Comparison of ENCODE assay signal across 27 cellular contexts in the genomic region with DNA sequence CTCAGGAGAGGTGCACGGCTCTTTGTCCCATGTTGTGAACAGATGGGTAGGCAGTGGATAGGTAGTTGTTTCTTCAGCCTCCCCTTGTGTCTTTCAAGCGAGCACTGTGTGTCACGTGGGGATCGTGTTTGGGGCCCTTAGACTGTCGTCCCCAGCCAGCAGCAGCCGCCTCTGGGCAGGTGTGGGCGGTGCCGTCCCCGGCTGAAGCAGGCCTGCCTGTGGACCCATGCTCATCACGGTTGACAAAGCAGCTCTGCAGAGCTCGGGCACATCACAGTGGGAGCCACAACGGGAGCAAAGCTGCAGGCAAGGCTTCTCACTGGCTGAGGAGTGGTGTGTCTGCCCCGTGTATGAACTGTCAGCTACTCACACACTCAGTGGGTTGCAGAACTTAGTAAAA. TPM values are rescaled to one million over a fixed set of nuclear protein-coding genes. Genes with fewer than 3 reads are reported as not detected.
"Had no signal": no experiment of that assay in that cellular context is flagged by ENCODE, and none has a peak within 500 bp of the region (broad histone marks: within the 10 kb centered on the region; RNA-seq: fewer than 3 reads in every experiment).

No MANE protein-coding gene starts in this region.

- H3K9me3 Mint-ChIP-seq: activated naive CD8-positive, alpha-beta T cell treated with anti-CD3 and anti-CD28 coated beads, Interleukin-2, amount 10 ng/mL, durations not matched to agents 7 days and 5 days; activated T-cell treated with anti-CD3 and anti-CD28 coated beads, Interleukin-2, amount 50 U/mL, for 24 hours; naive B cell; T-helper 2 cell treated with Interferon-gamma antibody and Interleukin-4, amounts not matched to agents 5 μg/mL and 100 μg/mL, for 36 hours had no signal

- H3K9me3 ChIP-seq: lower lobe of right lung, neutrophil, ovary, prostate gland, right atrium auricular region, tibial artery had no signal

- H3K27me3 ChIP-seq: foreskin keratinocyte, neutrophil, ovary, right atrium auricular region, tibial artery had no signal

- H3K4me1 ChIP-seq: prostate gland had no signal

- FAIRE-seq: kidney, urothelium cell line had no signal

- H3K27ac Mint-ChIP-seq: activated T-cell treated with anti-CD3 and anti-CD28 coated beads, Interleukin-2, amount 50 U/mL, for 24 hours; naive B cell; T-helper 2 cell treated with Interferon-gamma antibody and Interleukin-4, amounts not matched to agents 5 μg/mL and 100 μg/mL, for 36 hours had no signal

- H3K36me3 ChIP-seq: ovary had no signal

- H3K4me3 ChIP-seq: lower lobe of right lung, ovary, prostate gland, right atrium auricular region, tibial artery had no signal

- H3K4me3 Mint-ChIP-seq: activated naive CD8-positive, alpha-beta T cell treated with anti-CD3 and anti-CD28 coated beads, Interleukin-2, amount 10 ng/mL, durations not matched to agents 7 days and 5 days; activated T-cell treated with anti-CD3 and anti-CD28 coated beads, Interleukin-2, amount 50 U/mL, for 24 hours; T-helper 2 cell treated with Interferon-gamma antibody and Interleukin-4, amounts not matched to agents 5 μg/mL and 100 μg/mL, for 36 hours had no signal

- H3K27ac ChIP-seq: foreskin keratinocyte, lower lobe of right lung, neutrophil, ovary, prostate gland, right atrium auricular region, tibial artery, VCaP had no signal

- H3K27me3 Mint-ChIP-seq: activated naive CD8-positive, alpha-beta T cell treated with anti-CD3 and anti-CD28 coated beads, Interleukin-2, amount 10 ng/mL, durations not matched to agents 7 days and 5 days; activated T-cell treated with anti-CD3 and anti-CD28 coated beads, Interleukin-2, amount 50 U/mL, for 24 hours; naive B cell had no signal

- ATAC-seq: activated CD4-positive, CD25-positive, alpha-beta regulatory T cell treated with anti-CD3 and anti-CD28 coated beads, Interleukin-2, amount 50 U/mL, for 24 hours; foreskin keratinocyte; left lobe of liver; lower lobe of right lung; stimulated activated naive CD8-positive, alpha-beta T cell treated with anti-CD3 and anti-CD28 coated beads, Interleukin-15, Interleukin-2, amounts not matched to agents 100 U/mL and 50 U/mL, for 24 hours had no signal

- DNase-seq: activated CD4-positive, alpha-beta T cell treated with anti-CD3 and anti-CD28 coated beads, Interleukin-2, amount 50 U/mL, for 1 hour; activated CD8-positive, alpha-beta memory T cell treated with anti-CD3 and anti-CD28 coated beads for 24 hours; activated CD8-positive, alpha-beta memory T cell treated with anti-CD3 and anti-CD28 coated beads, Interleukin-2, amount 50 U/mL, for 4 hours; activated naive CD4-positive, alpha-beta T cell treated with Interleukin-2 at 50 U/mL for 16 hours; activated naive CD8-positive, alpha-beta T cell treated with anti-CD3 and anti-CD28 coated beads, Interleukin-2, amount 10 ng/mL, durations not matched to agents 7 days and 5 days; activated T-cell treated with anti-CD3 and anti-CD28 coated beads, Interleukin-2, amount 50 U/mL, for 24 hours; amygdala; effector CD4-positive, alpha-beta T cell; erythroblast; foreskin keratinocyte; kidney; lower lobe of right lung; mesendoderm; naive B cell; ovary; stimulated activated CD4-positive, alpha-beta T cell treated with anti-CD3 and anti-CD28 coated beads, Interleukin-4, amount 100 ng/mL, for 24 hours; stimulated activated naive CD8-positive, alpha-beta T cell treated with anti-CD3 and anti-CD28 coated beads, Interleukin-15, Interleukin-2, amounts not matched to agents 100 U/mL and 50 U/mL, for 24 hours; tibial artery had no signal

RNA-seq across cellular contexts. Expression of gene CPNE7, which starts 19.8 kb away (rescaled TPM):
- total RNA-seq: right atrium auricular region, subcutaneous adipose tissue had no signal

RNA-seq across cellular contexts. Expression of gene DPEP1, which starts 57.7 kb away (rescaled TPM):
- total RNA-seq: activated naive CD8-positive, alpha-beta T cell treated with anti-CD3 and anti-CD28 coated beads, Interleukin-2, amount 10 ng/mL, durations not matched to agents 7 days and 5 days; foreskin keratinocyte had no signal
- polyA plus RNA-seq: foreskin keratinocyte had no signal
